In genomic region chr12:91973813-91974212, GRCh38 we compare ENCODE assay signal across 19 cellular contexts.
A peak's percentile ranks its signal among the peaks of the same experiment; 100 is the strongest.
DNase-seq lines count a peak whose midpoint lies in the region; ATAC-seq, FAIRE-seq and TF ChIP-seq lines count a peak whose summit lies in the region.
"Had no signal": no experiment of that assay in that cellular context is flagged by ENCODE, and none has a peak within 500 bp of the region (broad histone marks: within the 10 kb centered on the region; RNA-seq: fewer than 3 reads in every experiment).

No MANE protein-coding gene starts in this region.

- peak overlapping the region; percentile 57; the same call in 1 of the 2 replicates for H4K5ac ChIP-seq in IMR-90 (ENCODE audit: low read depth, low read length)

- 37 to 43% methylated on average over 2 of the region's 2 CpGs for WGBS in GM23248 (ENCODE audit: low coverage in 1 of 2, low lambda C conversion rate in 2 of 2, missing lambda C conversion rate in 2 of 2), 2 experiments
- 60% methylated on average over 2 of the region's 2 CpGs; no CpG with 5 or more reads in 1 of the 2 experiments for WGBS in IMR-90 (ENCODE audit: extremely low coverage in 2 of 2, insufficient read length in 1 of 2), 2 experiments

- peak overlapping the region; percentile 13 to 48; a peak in 1 of 4 replicates for H4K8ac ChIP-seq in IMR-90 (ENCODE audit: low read depth in 2 of 2, low read length in 2 of 2)

- H3K36me3 ChIP-seq in GM23248 (ENCODE audit: low read depth), result no peaks in the 10 kb centered on the region
- H3K36me3 ChIP-seq in IMR-90 (ENCODE audit: control insufficient read depth, insufficient read depth, low read length), result no peaks in the 10 kb centered on the region
- H3K36me3 ChIP-seq in astrocyte (ENCODE audit: insufficient read depth, low read length), result no peaks in the 10 kb centered on the region
- H3K36me3 ChIP-seq: BLaER1 had no signal

- CTCF ChIA-PET in IMR-90 (lab: Yijun Ruan, JAX), result no interaction called here

- no peaks in the 10 kb centered on the region for H4K20me1 ChIP-seq in GM23248 (ENCODE audit: insufficient read depth)
- no peaks in the 10 kb centered on the region for H4K20me1 ChIP-seq in IMR-90 (ENCODE audit: insufficient read depth, low read length)
- H4K20me1 ChIP-seq in astrocyte (ENCODE audit: insufficient read depth, low read length), result no peaks in the 10 kb centered on the region
- H4K20me1 ChIP-seq: BLaER1 had no signal

- H3K9me1 ChIP-seq in IMR-90 (ENCODE audit: insufficient read depth, low read length), result peaks cover 1% of the 10 kb centered on the region; the same call in 1 of the 2 replicates

- H2AK9ac ChIP-seq in IMR-90 (replicated peaks; ENCODE audit: low read depth, low read length, poor library complexity), result no peak overlapping the region

- H3K9ac ChIP-seq in GM23248, result no peak overlapping the region
- H3K9ac ChIP-seq in IMR-90 (ENCODE audit: low read depth, low read length), result no peak overlapping the region
- no peak overlapping the region for H3K9ac ChIP-seq in astrocyte (ENCODE audit: low read length)
- H3K9ac ChIP-seq: BLaER1 had no signal

- TF ChIP-seq POLR2A in IMR-90 (IDR thresholded peaks at IDR 0.05; ENCODE audit: low read depth, low read length), result no peak

- no peak overlapping the region for H2BK5ac ChIP-seq in IMR-90 (ENCODE audit: low read depth, low read length, poor library complexity, severe bottlenecking)

- ATAC-seq in IMR-90 (ENCODE audit: low read depth), result no peak
- ATAC-seq: CD8-positive, alpha-beta T cell had no signal

- H3K27ac ChIP-seq in GM23248 (no peak overlapping the region), IMR-90 (ENCODE audit: insufficient read depth, low read length) (no peak overlapping the region; the same call in 1 of the 2 replicates), astrocyte (ENCODE audit: low read depth, low read length) (no peak overlapping the region)
- H3K27ac ChIP-seq: BLaER1, C4-2B had no signal

- no peak overlapping the region for H3K56ac ChIP-seq in IMR-90 (ENCODE audit: extremely low read depth, insufficient read depth, low read length)

- H3K27me3 ChIP-seq in GM23248 (replicated peaks; ENCODE audit: insufficient read depth), result no peaks in the 10 kb centered on the region
- no peaks in the 10 kb centered on the region for H3K27me3 ChIP-seq in IMR-90 (ENCODE audit: control insufficient read depth, insufficient read depth, low read length)
- no peaks in the 10 kb centered on the region for H3K27me3 ChIP-seq in astrocyte (ENCODE audit: insufficient read depth, low read length)
- H3K27me3 ChIP-seq: BLaER1 had no signal

- H2BK15ac ChIP-seq in IMR-90 (ENCODE audit: low read depth, low read length), result 0 out of 3 replicates have a peak overlapping the region, but pooled peaks have one; percentile 74

- no peaks in the 10 kb centered on the region for H3K79me1 ChIP-seq in IMR-90 (ENCODE audit: low read depth in 1 of 2, low read length in 2 of 2)

- H3K4me1 ChIP-seq in GM23248 (ENCODE audit: insufficient read depth) (peaks cover 8% of the 10 kb centered on the region; the same call in 1 of the 2 replicates), IMR-90 (ENCODE audit: control insufficient read depth, insufficient read depth, low read length) (peaks cover 6% of the 10 kb centered on the region), astrocyte (ENCODE audit: insufficient read depth, low read length) (peaks cover 13% of the 10 kb centered on the region)
- H3K4me1 ChIP-seq: BLaER1 had no signal

- H2AFZ ChIP-seq in GM23248 (peak overlapping the region; percentile 18; the same call in 1 of the 2 replicates), IMR-90 (replicated peaks; ENCODE audit: low read length, poor library complexity) (no peak overlapping the region), astrocyte (ENCODE audit: low read depth, low read length) (no peak overlapping the region)

- H3K9me3 Mint-ChIP-seq in astrocyte (ENCODE audit: unreplicated experiment) (peaks cover 8% of the 10 kb centered on the region), progenitor cell of endocrine pancreas (ENCODE audit: low read depth) (peaks cover 19% of the 10 kb centered on the region)
- H3K9me3 Mint-ChIP-seq in activated T-helper 1 cell treated with anti-CD3 and anti-CD28 coated beads, Interleukin-12 subunit alpha, Interleukin-12 subunit beta, Interleukin-2, Interleukin-4 antibody, amounts not matched to agents 30 ng/mL and 10 ng/mL and 1 ng/mL, durations not matched to agents 14 hours and 24 hours and 36 hours, result peaks cover 28% of the 10 kb centered on the region

- H3K4me3 ChIP-seq in GM23248 (no peak overlapping the region), IMR-90 (ENCODE audit: insufficient read depth, low read depth, low read length) (no peak overlapping the region), astrocyte (ENCODE audit: insufficient read depth, low read depth, low read length) (no peak overlapping the region)
- H3K4me3 ChIP-seq: BLaER1 had no signal

- no peak for FAIRE-seq in astrocyte (lab: Jason Lieb, UNC)
- FAIRE-seq: GM12892, H1 had no signal

- peak overlapping the region; percentile 80 for H3K18ac ChIP-seq in IMR-90 (ENCODE audit: low read depth, low read length)

- DNase-seq in GM23248 (peak; percentile 12), IMR-90 (no peak), astrocyte (ENCODE audit: low read depth) (no peak), progenitor cell of endocrine pancreas (ENCODE audit: low spot score, unreplicated experiment) (no peak), dermis blood vessel endothelial cell (no peak), epidermal melanocyte (ENCODE audit: insufficient read length, low spot score) (no peak)
- no peak for DNase-seq in activated T-helper 1 cell treated with anti-CD3 and anti-CD28 coated beads, Interleukin-12 subunit alpha, Interleukin-12 subunit beta, Interleukin-2, Interleukin-4 antibody, amounts not matched to agents 30 ng/mL and 10 ng/mL and 1 ng/mL, durations not matched to agents 14 hours and 24 hours and 36 hours (ENCODE audit: low spot score)
- DNase-seq: Caco-2; CD4-positive, CD25-positive, alpha-beta regulatory T cell; CD8-positive, alpha-beta T cell; DMS53; DMS79 treated with DMSO at 0.1 percent for 48 hours; GF-D8; H7 had no signal

- peak overlapping the region; percentile 19; the same call in 1 of the 2 replicates for H4K91ac ChIP-seq in IMR-90 (ENCODE audit: insufficient read depth, low read depth, low read length)

- H3K14ac ChIP-seq in IMR-90 (replicated peaks; ENCODE audit: low read depth, low read length), result peak overlapping the region; percentile 47; the same call in 1 of the 2 replicates

- TF ChIP-seq RAD21 in IMR-90 (IDR thresholded peaks at IDR 0.05; ENCODE audit: low read length), result no peak

- no peak overlapping the region for H3K4me3 Mint-ChIP-seq in astrocyte (ENCODE audit: unreplicated experiment)
- no peak overlapping the region for H3K4me3 Mint-ChIP-seq in progenitor cell of endocrine pancreas (ENCODE audit: low read depth)
- H3K4me3 Mint-ChIP-seq in activated T-helper 1 cell treated with anti-CD3 and anti-CD28 coated beads, Interleukin-12 subunit alpha, Interleukin-12 subunit beta, Interleukin-2, Interleukin-4 antibody, amounts not matched to agents 30 ng/mL and 10 ng/mL and 1 ng/mL, durations not matched to agents 14 hours and 24 hours and 36 hours, result no peak overlapping the region
- H3K4me3 Mint-ChIP-seq: B cell; CD4-positive, CD25-positive, alpha-beta regulatory T cell; CD8-positive, alpha-beta T cell had no signal

- no peaks in the 10 kb centered on the region for H3K9me2 ChIP-seq in GM23248 (ENCODE audit: insufficient read depth)

- peak overlapping the region; percentile 35 for H2BK20ac ChIP-seq in IMR-90 (ENCODE audit: low read depth, low read length)

- H3K9me3 ChIP-seq in GM23248 (ENCODE audit: low read depth) (no peaks in the 10 kb centered on the region), IMR-90 (ENCODE audit: control insufficient read depth, insufficient read depth, low read length) (peaks cover 2% of the 10 kb centered on the region; the same call in 1 of the 2 replicates), astrocyte (ENCODE audit: insufficient read depth, low read depth, low read length) (no peaks in the 10 kb centered on the region)

- H3K79me2 ChIP-seq in GM23248 (ENCODE audit: insufficient read depth) (no peaks in the 10 kb centered on the region), astrocyte (ENCODE audit: insufficient read depth, low read length) (no peaks in the 10 kb centered on the region)

- no TSS peak for BruUV-seq in IMR-90 (replicated peaks; lab: Mats Ljungman, UMichigan)

- H3K4me2 ChIP-seq in GM23248 (ENCODE audit: unreplicated experiment) (no peak overlapping the region), IMR-90 (ENCODE audit: low read depth, low read length) (no peak overlapping the region), astrocyte (ENCODE audit: low read length) (no peak overlapping the region)
- H3K4me2 ChIP-seq: BLaER1 had no signal

- dilution Hi-C loops in IMR-90 (cut with HindIII; ENCODE audit: low sequenced_read_pairs, unreplicated experiment), result no loop called here

- H3K4me1 Mint-ChIP-seq in astrocyte (ENCODE audit: low read depth, unreplicated experiment) (peaks cover 14% of the 10 kb centered on the region), progenitor cell of endocrine pancreas (ENCODE audit: low read depth) (peaks cover 15% of the 10 kb centered on the region)
- peaks cover 9% of the 10 kb centered on the region for H3K4me1 Mint-ChIP-seq in activated T-helper 1 cell treated with anti-CD3 and anti-CD28 coated beads, Interleukin-12 subunit alpha, Interleukin-12 subunit beta, Interleukin-2, Interleukin-4 antibody, amounts not matched to agents 30 ng/mL and 10 ng/mL and 1 ng/mL, durations not matched to agents 14 hours and 24 hours and 36 hours (ENCODE audit: low read depth)
- H3K4me1 Mint-ChIP-seq: B cell had no signal

- TF ChIP-seq CTCF in IMR-90 (conservative IDR thresholded peaks at IDR 0.05; ENCODE audit: low read depth, low read length), result no peak
- no peak for TF ChIP-seq CTCF in astrocyte (IDR thresholded peaks at IDR 0.05; ENCODE audit: insufficient read depth, low read depth, low read length)
- no peak for TF ChIP-seq CTCF in progenitor cell of endocrine pancreas (IDR thresholded peaks at IDR 0.05; ENCODE audit: unreplicated experiment)

- peak overlapping the region; percentile 39 for H2BK120ac ChIP-seq in IMR-90 (ENCODE audit: low read depth, low read length)

- H3K27ac Mint-ChIP-seq in astrocyte (ENCODE audit: unreplicated experiment), result peak overlapping the region; percentile 26
- H3K27ac Mint-ChIP-seq in progenitor cell of endocrine pancreas, result peak overlapping the region; percentile 4
- no peak overlapping the region for H3K27ac Mint-ChIP-seq in activated T-helper 1 cell treated with anti-CD3 and anti-CD28 coated beads, Interleukin-12 subunit alpha, Interleukin-12 subunit beta, Interleukin-2, Interleukin-4 antibody, amounts not matched to agents 30 ng/mL and 10 ng/mL and 1 ng/mL, durations not matched to agents 14 hours and 24 hours and 36 hours
- H3K27ac Mint-ChIP-seq: B cell; CD8-positive, alpha-beta T cell had no signal

- H3K23ac ChIP-seq in IMR-90 (ENCODE audit: low read depth, low read length), result no peak overlapping the region

- in situ Hi-C loops in GM23248 (cut with MboI) (no loop called here), IMR-90 (cut with MboI; ENCODE audit: low sequenced_read_pairs) (no loop called here)

- POLR2A ChIA-PET in IMR-90 (lab: Charles Lee; ENCODE audit: unreplicated experiment), result no interaction called here

- H3K27me3 Mint-ChIP-seq in astrocyte (ENCODE audit: low read depth, unreplicated experiment) (no peaks in the 10 kb centered on the region), progenitor cell of endocrine pancreas (no peaks in the 10 kb centered on the region)
- H3K27me3 Mint-ChIP-seq in activated T-helper 1 cell treated with anti-CD3 and anti-CD28 coated beads, Interleukin-12 subunit alpha, Interleukin-12 subunit beta, Interleukin-2, Interleukin-4 antibody, amounts not matched to agents 30 ng/mL and 10 ng/mL and 1 ng/mL, durations not matched to agents 14 hours and 24 hours and 36 hours (ENCODE audit: insufficient read depth), result no peaks in the 10 kb centered on the region
- H3K27me3 Mint-ChIP-seq: B cell; CD4-positive, CD25-positive, alpha-beta regulatory T cell had no signal

- peak overlapping the region; percentile 9; the same call in 1 of the 2 replicates for H2AK5ac ChIP-seq in IMR-90 (ENCODE audit: low read depth, low read length)

- H3F3A ChIP-seq in GM23248 (ENCODE audit: insufficient read depth), result no peaks in the 10 kb centered on the region

- H3K36me3 Mint-ChIP-seq in astrocyte (ENCODE audit: low read depth, unreplicated experiment), result no peaks in the 10 kb centered on the region
- peaks cover 6% of the 10 kb centered on the region for H3K36me3 Mint-ChIP-seq in progenitor cell of endocrine pancreas (ENCODE audit: insufficient read depth)
- H3K36me3 Mint-ChIP-seq in activated T-helper 1 cell treated with anti-CD3 and anti-CD28 coated beads, Interleukin-12 subunit alpha, Interleukin-12 subunit beta, Interleukin-2, Interleukin-4 antibody, amounts not matched to agents 30 ng/mL and 10 ng/mL and 1 ng/mL, durations not matched to agents 14 hours and 24 hours and 36 hours (ENCODE audit: low read depth), result peaks cover 7% of the 10 kb centered on the region
- H3K36me3 Mint-ChIP-seq: CD4-positive, CD25-positive, alpha-beta regulatory T cell had no signal

- intact Hi-C loops in IMR-90 (cut with micrococcal nuclease), result no loop called here
- intact Hi-C loops in activated T-helper 1 cell treated with anti-CD3 and anti-CD28 coated beads, Interleukin-12 subunit alpha, Interleukin-12 subunit beta, Interleukin-2, Interleukin-4 antibody, amounts not matched to agents 30 ng/mL and 10 ng/mL and 1 ng/mL, durations not matched to agents 14 hours and 24 hours and 36 hours (cut with micrococcal nuclease), result no loop called here

- peak overlapping the region; percentile 8; the same call in 1 of the 2 replicates for H3K4ac ChIP-seq in IMR-90 (ENCODE audit: low read depth, low read length)
